19 cellular contexts compared by ENCODE assay signal in the genomic region with DNA sequence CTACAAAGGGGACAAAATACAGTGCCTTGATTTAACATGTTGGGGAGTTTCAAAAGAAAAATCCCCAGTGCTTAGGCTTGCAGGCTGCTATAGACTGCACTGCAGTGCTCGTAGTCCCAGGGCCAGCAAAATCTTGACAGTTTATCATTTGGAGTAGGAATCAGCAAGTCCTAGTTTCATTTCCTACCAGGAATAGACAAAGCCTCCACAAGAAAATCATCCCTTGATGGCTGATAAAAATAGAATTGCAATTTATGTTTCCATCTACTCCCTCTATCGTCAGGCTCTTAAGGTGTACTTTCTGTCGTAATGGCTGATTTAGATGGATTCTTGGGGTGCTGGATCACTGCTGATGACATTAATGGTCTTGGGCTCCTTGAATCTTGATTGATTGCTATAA.
"Had no signal": no experiment of that assay in that cellular context is flagged by ENCODE, and none has a peak within 500 bp of the region (broad histone marks: within the 10 kb centered on the region; RNA-seq: fewer than 3 reads in every experiment).

No MANE protein-coding gene starts in this region.

- H3K27me3 ChIP-seq: neural progenitor cell, neutrophil, ovary, pancreas, right atrium auricular region, right lobe of liver, sigmoid colon, spleen had no signal

- ATAC-seq: naive thymus-derived CD4-positive, alpha-beta T cell; naive thymus-derived CD8-positive, alpha-beta T cell; natural killer cell; natural killer cell treated with Interleukin-12 subunit alpha and Interleukin-12 subunit beta and Interleukin-15 and Interleukin-18, amount 100 ng/mL, for 72 hours; pancreas; psoas muscle; right cardiac atrium; right lobe of liver; sciatic nerve had no signal

- H3K27ac ChIP-seq: neural progenitor cell, neutrophil, ovary, pancreas, parathyroid adenoma, prostate gland, psoas muscle, right atrium auricular region, right lobe of liver, sigmoid colon, skin epidermis, spleen had no signal

- H3K36me3 ChIP-seq: neural progenitor cell, neutrophil, ovary, pancreas, prostate gland, right atrium auricular region, right lobe of liver, sigmoid colon, spleen had no signal

- H3K9me3 ChIP-seq: neutrophil, ovary, pancreas, prostate gland, psoas muscle, right atrium auricular region, right lobe of liver, sigmoid colon had no signal

- H2AFZ ChIP-seq: neural progenitor cell, parathyroid adenoma had no signal

- H3K4me2 ChIP-seq: neural progenitor cell, smooth muscle cell had no signal

- H3K9ac ChIP-seq: neural progenitor cell, parathyroid adenoma had no signal

- H3K4me3 ChIP-seq: neural progenitor cell, ovary, pancreas, prostate gland, psoas muscle, right atrium auricular region, right lobe of liver, sigmoid colon, skin epidermis, smooth muscle cell, spleen had no signal

- H3K79me2 ChIP-seq: parathyroid adenoma had no signal
